ENCODE assay signal across 8 cellular contexts in the genomic region with DNA sequence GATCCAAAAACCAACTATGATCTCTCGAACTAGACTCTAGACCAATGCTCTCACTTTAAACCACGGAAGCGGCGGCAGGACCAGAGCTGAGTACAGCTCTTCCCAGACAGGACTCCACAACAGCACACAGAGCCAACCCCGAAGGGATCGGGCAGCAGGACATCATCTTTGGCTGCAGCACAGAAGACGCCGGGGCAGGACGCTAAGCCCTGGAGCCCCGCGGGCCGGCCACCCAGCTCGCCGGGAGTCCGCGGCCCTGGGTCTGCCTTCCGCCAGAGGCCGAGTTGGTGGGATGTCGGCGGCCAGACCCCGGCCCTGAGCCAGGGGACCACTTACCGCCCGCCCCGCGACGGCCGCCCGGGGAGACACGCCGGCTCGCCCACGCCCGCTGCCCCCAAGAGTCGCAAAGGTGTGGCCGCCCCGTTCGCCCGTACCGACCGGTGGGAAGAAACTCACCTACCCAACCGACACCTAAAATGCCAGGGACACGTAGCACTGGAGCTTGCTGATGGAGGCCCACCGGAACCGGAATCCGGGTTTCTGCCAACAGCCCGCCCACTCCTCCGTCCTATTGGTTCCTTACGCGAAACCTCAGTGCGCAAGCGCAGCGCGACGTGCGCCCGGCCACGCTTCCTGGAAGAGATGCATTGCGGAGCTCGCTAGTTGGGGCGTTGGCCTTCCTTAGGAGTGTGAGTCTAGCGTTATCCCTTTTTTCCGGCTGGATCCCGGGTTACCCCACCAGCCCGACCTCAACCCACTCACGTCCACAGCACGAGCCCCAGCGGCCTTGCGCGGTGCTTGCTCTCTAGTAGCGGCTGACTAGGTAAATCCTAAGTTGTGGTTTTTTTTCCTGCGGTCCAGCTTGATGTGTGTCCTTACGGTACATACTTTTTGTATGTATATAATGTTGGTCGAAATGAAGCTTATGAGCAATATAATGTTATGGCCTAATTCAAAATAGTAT. TPM values are rescaled to one million over a fixed set of nuclear protein-coding genes. Genes with fewer than 3 reads are reported as not detected.
DNase-seq lines count a peak whose midpoint lies in the region; ATAC-seq and TF ChIP-seq lines count a peak whose summit lies in the region.

Gene SEC61G, minus strand, starts transcription at position 510 of the 964 bp plus-strand sequence. CDS start 1,623 bp downstream, outside the sequence.

- H3K27me3 ChIP-seq in BJ (ENCODE audit: control insufficient read depth, insufficient read depth, low read length) (no peaks in the 10 kb centered on the region), layer of hippocampus (ENCODE audit: control insufficient read depth, insufficient read depth, low read length) (no peaks in the 10 kb centered on the region)

- H3K36me3 Mint-ChIP-seq in activated CD4-positive, alpha-beta T cell treated with anti-CD3 and anti-CD28 coated beads, Interleukin-2, amount 10 ng/mL, durations not matched to agents 24 days and 14 days (ENCODE audit: low read depth) = peaks cover 29% of the 10 kb centered on the region

- H3K4me1 Mint-ChIP-seq in activated CD4-positive, alpha-beta T cell treated with anti-CD3 and anti-CD28 coated beads, Interleukin-2, amount 10 ng/mL, durations not matched to agents 24 days and 14 days = peaks cover 26% of the 10 kb centered on the region

- H3K27ac Mint-ChIP-seq in activated CD4-positive, alpha-beta T cell treated with anti-CD3 and anti-CD28 coated beads, Interleukin-2, amount 10 ng/mL, durations not matched to agents 24 days and 14 days = peak within 1 kb of the TSS; percentile 99

- ATAC-seq in GM19324 (IDR thresholded peaks at IDR 0.05; ENCODE audit: low FRiP score, unreplicated experiment) (peak; percentile 98), HG03469 (IDR thresholded peaks at IDR 0.05; ENCODE audit: unreplicated experiment) (peak; percentile 92)

- POLR2A ChIA-PET in BJ (lab: Charles Lee) = interaction anchor here (0.6 kb wide), 1 partner anchor 15 kb away, joined by 5 read pairs; no protein-coding TSS in a partner anchor

- intact Hi-C loops in activated CD4-positive, alpha-beta T cell treated with anti-CD3 and anti-CD28 coated beads, Interleukin-2, amount 10 ng/mL, durations not matched to agents 24 days and 14 days (cut with micrococcal nuclease) = loop anchor here (1.0 to 10.0 kb wide), 4 partner anchors 238 to 1347 kb away; partner anchors contain the start of genes CHCHD2, LANCL2 and ZNF713

- DNase-seq in BJ (ENCODE audit: low read depth) (peak; percentile 89), NCI-H526 treated with DMSO at 0.1 percent for 48 hours (lab: John Stamatoyannopoulos, UW) (peak; percentile 88), coronary artery (ENCODE audit: low spot score) (peak; percentile 97)
- DNase-seq in activated CD4-positive, alpha-beta T cell treated with anti-CD3 and anti-CD28 coated beads, Interleukin-2, amount 10 ng/mL, durations not matched to agents 24 days and 14 days = peak; percentile 99
- peak; percentile 91 to 93 for DNase-seq in stimulated activated CD4-positive, alpha-beta T cell treated with anti-CD3 and anti-CD28 coated beads, Interleukin-1b, Interleukin-23, amount 100 ng/mL, for 4 hours (ENCODE audit: low read depth in 2 of 2)

- TF ChIP-seq CTCF in BJ (IDR thresholded peaks at IDR 0.05; ENCODE audit: insufficient read depth, low read depth, low read length) (no peak), coronary artery (IDR thresholded peaks at IDR 0.05) (no peak)

- H3K27ac ChIP-seq in coronary artery = peak within 1 kb of the TSS; percentile 90 to 93
- peak within 1 kb of the TSS; percentile 69 for H3K27ac ChIP-seq in layer of hippocampus (ENCODE audit: low read depth, low read length)

- CTCF ChIA-PET in BJ (lab: Yijun Ruan, JAX) = interaction anchor here (0.8 to 5.0 kb wide), 4 partner anchors 9 to 516 kb away, joined by 3 to 34 read pairs (median 18); no protein-coding TSS in a partner anchor

- H3K9me3 Mint-ChIP-seq in activated CD4-positive, alpha-beta T cell treated with anti-CD3 and anti-CD28 coated beads, Interleukin-2, amount 10 ng/mL, durations not matched to agents 24 days and 14 days = no peaks in the 10 kb centered on the region

- H3K4me3 ChIP-seq in BJ (ENCODE audit: low read depth, low read length) = peak within 1 kb of the TSS; percentile 94
- H3K4me3 ChIP-seq in coronary artery = peak within 1 kb of the TSS; percentile 87

- H3K4me3 Mint-ChIP-seq in activated CD4-positive, alpha-beta T cell treated with anti-CD3 and anti-CD28 coated beads, Interleukin-2, amount 10 ng/mL, durations not matched to agents 24 days and 14 days = peak within 1 kb of the TSS; percentile 97

- H3K27me3 Mint-ChIP-seq in activated CD4-positive, alpha-beta T cell treated with anti-CD3 and anti-CD28 coated beads, Interleukin-2, amount 10 ng/mL, durations not matched to agents 24 days and 14 days = peaks cover 14% of the 10 kb centered on the region

- H3K36me3 ChIP-seq in BJ (ENCODE audit: control insufficient read depth, insufficient read depth, low read length) = peaks cover 3% of the 10 kb centered on the region

RNA-seq across cellular contexts. Expression of gene SEC61G, which starts in this region (rescaled TPM):
- 91.4 and 236 TPM in 2 replicates for polyA plus RNA-seq in BJ (2011; rRNA removed)
- 70.6 and 71.8 TPM in 2 replicates for polyA minus RNA-seq in BJ (2011; rRNA and poly(A)+ RNA removed)
- total RNA-seq in activated CD4-positive, alpha-beta T cell treated with anti-CD3 and anti-CD28 coated beads, Interleukin-2, amount 10 ng/mL, durations not matched to agents 24 days and 14 days = 170 and 176 TPM in 2 replicates

Comparison
In these comparisons a context has a peak if more than half of its experiments do, and no peak if none do; other contexts are left out.
1. Peak in every context shown above with its lines: DNase-seq, ATAC-seq, H3K4me3 ChIP-seq and H3K27ac ChIP-seq.